In the genomic region with DNA sequence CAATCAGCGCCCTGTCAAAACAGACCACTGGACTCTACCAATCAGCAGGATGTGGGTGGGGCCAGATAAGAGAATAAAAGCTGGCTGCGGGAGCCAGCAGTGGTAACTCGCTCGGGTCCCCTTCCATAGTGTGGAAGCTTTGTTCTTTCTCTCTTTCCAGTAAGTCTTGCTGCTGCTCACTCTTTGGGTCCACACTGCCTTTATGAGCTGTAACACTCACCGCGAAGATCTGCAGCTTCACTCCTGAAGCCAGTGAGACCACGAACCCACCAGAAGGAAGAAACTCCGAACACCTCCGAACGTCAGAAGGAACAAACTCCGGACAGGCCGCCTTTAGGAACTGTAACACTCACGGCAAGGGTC, we compare ENCODE assay signal across 9 cellular contexts. TPM values are rescaled to one million over a fixed set of nuclear protein-coding genes. Genes with fewer than 3 reads are reported as not detected.
A peak's percentile ranks its signal among the peaks of the same experiment; 100 is the strongest.
DNase-seq lines count a peak whose midpoint lies in the region; ATAC-seq, FAIRE-seq and TF ChIP-seq lines count a peak whose summit lies in the region.
"Not testable (repeated sequence)": the region's sequence is repeated elsewhere in the genome, so short reads cannot be mapped to it uniquely, and the experiment has no call there.
"Had no signal": no experiment of that assay in that cellular context is flagged by ENCODE, and none has a peak within 500 bp of the region (broad histone marks: within the 10 kb centered on the region; RNA-seq: fewer than 3 reads in every experiment).

No MANE protein-coding gene starts in this region.

- WGBS in HepG2 (ENCODE audit: low lambda C conversion rate), result 74% methylated on average over 11 of the region's 13 CpGs

- peaks cover 46% of the 10 kb centered on the region for H3K36me3 Mint-ChIP-seq in WTC11
- H3K36me3 Mint-ChIP-seq in brain, result peaks cover 68% of the 10 kb centered on the region
- H3K36me3 Mint-ChIP-seq in neural crest cell (ENCODE audit: low read depth), result peaks cover 23% of the 10 kb centered on the region

- H3K36me3 ChIP-seq in DND-41 (ENCODE audit: insufficient read depth, low read length), result peaks cover 41% of the 10 kb centered on the region
- peaks cover 15 to 25% of the 10 kb centered on the region in 2 experiments for H3K36me3 ChIP-seq in HepG2 (replicated peaks in 1 of 2; ENCODE audit: control insufficient read depth in 1 of 2, insufficient read depth in 2 of 2, low read length in 2 of 2)

- not testable (repeated sequence) for FAIRE-seq in HepG2 (lab: Jason Lieb, UNC)

- CTCF ChIA-PET in WTC11 (lab: Charles Lee), result interaction anchor here (0.6 to 3.7 kb wide), 3 partner anchors 9 to 20 kb away, joined by 3 to 24 read pairs (median 6); partner anchors contain the start of gene AXIN1
- CTCF ChIA-PET in HepG2 (lab: Yijun Ruan, JAX; ENCODE audit: low intra/inter-chr PET ratio, low total read pairs), result not testable (repeated sequence)

- BruUV-seq in HepG2 (replicated peaks; lab: Mats Ljungman, UMichigan), result not testable (repeated sequence)

- POLR2A ChIA-PET in WTC11 (lab: Charles Lee), result not testable (repeated sequence)
- POLR2A ChIA-PET in HepG2 (lab: Yijun Ruan, JAX), result interaction anchor here (0.7 to 3.1 kb wide), 5 partner anchors 9 to 107 kb away, joined by 3 to 31 read pairs (median 3); partner anchors contain the start of gene AXIN1

- not testable (repeated sequence) for TF ChIP-seq RAD21 in HepG2 (CRISPR knock-in tag; IDR thresholded peaks at IDR 0.05)

- not testable (repeated sequence) for H3K27me3 ChIP-seq in DND-41 (ENCODE audit: insufficient read depth, low read length, poor library complexity); HepG2 (ENCODE audit: control insufficient read depth in 1 of 2, insufficient read depth in 2 of 2, low read length in 2 of 2)

- H3K4me3 ChIP-seq in DND-41 (ENCODE audit: low read depth in 1 of 2, low read length in 2 of 2), result not testable (repeated sequence)
- peak overlapping the region in 1 of 3 experiments; percentile 52; a peak in 2 of 6 replicates for H3K4me3 ChIP-seq in HepG2 (replicated peaks in 1 of 3; ENCODE audit: insufficient read depth in 1 of 3, low read depth in 2 of 3, low read length in 3 of 3)

- H2AFZ ChIP-seq in DND-41 (ENCODE audit: low read depth, low read length); HepG2 (ENCODE audit: low read length): not testable (repeated sequence)

- intact Hi-C loops in HepG2 (cut with micrococcal nuclease; ENCODE audit: unreplicated experiment), result not testable (repeated sequence)

- H4K20me1 ChIP-seq in DND-41 (ENCODE audit: insufficient read depth, low read length) (peaks cover 74% of the 10 kb centered on the region), HepG2 (ENCODE audit: insufficient read depth, low read length) (peaks cover 26% of the 10 kb centered on the region)

- H3K27ac ChIP-seq in 22Rv1 (peak overlapping the region; percentile 27; the same call in 1 of the 2 replicates), DND-41 (ENCODE audit: low read length) (peak overlapping the region; percentile 32; the same call in 1 of the 2 replicates), HepG2 (ENCODE audit: extremely low read length, insufficient read depth, low read length) (peak overlapping the region; percentile 90)

- H3K4me1 ChIP-seq in DND-41 (ENCODE audit: insufficient read depth, low read length) (peaks cover 20% of the 10 kb centered on the region), HepG2 (ENCODE audit: insufficient read depth, low read length) (peaks cover 78% of the 10 kb centered on the region)

- H3K27ac Mint-ChIP-seq in WTC11 (peak overlapping the region; percentile 81; the same call in 1 of the 2 replicates), brain (peak overlapping the region in 3 of 5 experiments; percentile 28 to 31 (median 31)), neural crest cell (ENCODE audit: unreplicated experiment) (peak overlapping the region; percentile 15)

- TF ChIP-seq EP300 in HepG2 (IDR thresholded peaks at IDR 0.05; ENCODE audit: low read depth in 2 of 2, low read length in 2 of 2); HepG2 (CRISPR knock-in tag; IDR thresholded peaks at IDR 0.05; ENCODE audit: borderline replicate concordance): not testable (repeated sequence)

- not testable (repeated sequence) for H3K4me3 Mint-ChIP-seq in WTC11, brain, neural crest cell

- DNase-seq in DND-41 (peak; percentile 47), OCI-M1 (lab: John Stamatoyannopoulos, UW) (peak; percentile 6)
- not testable (repeated sequence) for DNase-seq in WTC11 (ENCODE audit: low spot score); HepG2 (ENCODE audit: low spot score); neural crest cell (ENCODE audit: low read depth, low spot score)

- TF ChIP-seq POLR2A in HepG2 (IDR thresholded peaks at IDR 0.05; ENCODE audit: insufficient read depth in 1 of 2, low read depth in 2 of 2, low read length in 2 of 2), result peak in 1 of 2 experiments; percentile 10; a peak in 2 of 4 replicates

- peaks cover 11% of the 10 kb centered on the region for H3K4me1 Mint-ChIP-seq in WTC11
- not testable (repeated sequence) for H3K4me1 Mint-ChIP-seq in brain, neural crest cell

- TF ChIP-seq CTCF in 22Rv1 (IDR thresholded peaks at IDR 0.05); DND-41 (IDR thresholded peaks at IDR 0.05; ENCODE audit: borderline replicate concordance, extremely low read depth, low read length, poor library complexity, severe bottlenecking); WTC11 (IDR thresholded peaks at IDR 0.05); brain (conservative IDR thresholded peaks at IDR 0.05); HepG2 (CRISPR knock-in tag; IDR thresholded peaks at IDR 0.05); neural crest cell (conservative IDR thresholded peaks at IDR 0.05): not testable (repeated sequence)

- H3K79me2 ChIP-seq in DND-41 (ENCODE audit: insufficient read depth, low read length) (peaks cover 93% of the 10 kb centered on the region), HepG2 (ENCODE audit: insufficient read depth, low read length) (peaks cover 86% of the 10 kb centered on the region)

- H3K27me3 Mint-ChIP-seq in WTC11 (ENCODE audit: low read depth); brain; neural crest cell (ENCODE audit: low read depth): not testable (repeated sequence)

- H3K9ac ChIP-seq in DND-41 (ENCODE audit: low read depth, low read length), result not testable (repeated sequence)
- peak overlapping the region; percentile 67 for H3K9ac ChIP-seq in HepG2 (ENCODE audit: insufficient read depth, low read depth, low read length)

- not testable (repeated sequence) for H3K4me2 ChIP-seq in DND-41 (ENCODE audit: insufficient read depth, low read length)
- peak overlapping the region; percentile 71 for H3K4me2 ChIP-seq in HepG2 (ENCODE audit: low read depth, low read length)

- H3K9me3 Mint-ChIP-seq in WTC11, neural crest cell: not testable (repeated sequence)
- peaks cover 0 to 14% (median 0%) of the 10 kb centered on the region in 5 experiments for H3K9me3 Mint-ChIP-seq in brain

- not testable (repeated sequence) for ATAC-seq in DND-41 (ENCODE audit: insufficient read depth, low read depth); WTC11
- peak; percentile 2; the same call in 1 of the 3 replicates for ATAC-seq in HepG2

- in situ Hi-C loops in HepG2 (cut with HindIII; ENCODE audit: extremely low pct_ligation_motif_present, low pct_unique_long_range_greater_than_20kb), result not testable (repeated sequence)

- not testable (repeated sequence) for H3K9me3 ChIP-seq in DND-41 (ENCODE audit: insufficient read depth, low read length, severe bottlenecking); HepG2 (ENCODE audit: low read length)

RNA-seq across cellular contexts. Expression of gene AXIN1, which starts 10.6 kb away (rescaled TPM):
- total RNA-seq in WTC11 (2021) (48.0 to 50.3 TPM (median 48.9 TPM) in 3 replicates), HepG2 (2016; rRNA removed; fragmentation: Illumina TruSeq; extraction: Trizol) (18.8 and 24.0 TPM in 2 replicates), neural crest cell (36.4 and 38.2 TPM in 2 replicates)
- polyA plus RNA-seq in brain (ENCODE audit: insufficient read depth, low read depth, low replicate concordance) (21.6 TPM), HepG2 (2011; rRNA removed) (26.0 and 28.5 TPM in 2 replicates)
- total RNA-seq in HepG2 (2016; cell fraction: cytosol; rRNA removed; fragmentation: Illumina TruSeq; extraction: Trizol; ENCODE audit: low read depth), result 17.0 and 18.3 TPM in 2 replicates
- 14.2 and 23.9 TPM in 2 replicates for total RNA-seq in HepG2 (2016; cell fraction: insoluble cytoplasmic fraction; rRNA removed; fragmentation: Illumina TruSeq; extraction: Trizol)
- total RNA-seq in HepG2 (2016; cell fraction: membrane; rRNA removed; fragmentation: Illumina TruSeq; extraction: Trizol), result 32.6 and 32.8 TPM in 2 replicates
- 14.9 and 17.5 TPM in 2 replicates for total RNA-seq in HepG2 (2016; cell fraction: nucleus; rRNA removed; fragmentation: Illumina TruSeq; extraction: Trizol)
- polyA plus RNA-seq in HepG2 (2011; cell fraction: cytosol; rRNA removed), result 37.0 and 44.7 TPM in 2 replicates
- polyA plus RNA-seq in HepG2 (2011; cell fraction: nucleus; rRNA removed), result 55.4 and 62.8 TPM in 2 replicates
- polyA plus RNA-seq in HepG2 (2012), result 28.4 and 30.4 TPM in 2 replicates
- polyA plus RNA-seq in HepG2 (2016; cell fraction: cytosol; fragmentation: Illumina TruSeq; extraction: Trizol; ENCODE audit: low read depth), result 8.5 and 8.8 TPM in 2 replicates
- polyA plus RNA-seq in HepG2 (2016; cell fraction: insoluble cytoplasmic fraction; fragmentation: Illumina TruSeq; extraction: Trizol; ENCODE audit: low read depth), result 19.0 and 24.8 TPM in 2 replicates
- polyA plus RNA-seq in HepG2 (2016; cell fraction: membrane; fragmentation: Illumina TruSeq; extraction: Trizol; ENCODE audit: low read depth), result 22.0 and 23.4 TPM in 2 replicates
- polyA plus RNA-seq in HepG2 (2016; cell fraction: nucleus; fragmentation: Illumina TruSeq; extraction: Trizol; ENCODE audit: insufficient read depth, low read depth), result 30.6 and 31.6 TPM in 2 replicates
- polyA minus RNA-seq in HepG2 (2011; rRNA and poly(A)+ RNA removed; ENCODE audit: low replicate concordance), result 10.4 and 24.0 TPM in 2 replicates
- polyA minus RNA-seq in HepG2 (2011; cell fraction: cytosol; rRNA and poly(A)+ RNA removed), result 21.4 and 23.6 TPM in 2 replicates
- 14.3 and 15.7 TPM in 2 replicates for polyA minus RNA-seq in HepG2 (2011; cell fraction: nucleus; rRNA and poly(A)+ RNA removed)

RNA-seq across cellular contexts. Expression of gene MRPL28, which starts 28.4 kb away (rescaled TPM):
- total RNA-seq in WTC11 (2021) (119 to 144 TPM (median 140 TPM) in 3 replicates), HepG2 (2016; rRNA removed; fragmentation: Illumina TruSeq; extraction: Trizol) (114 and 128 TPM in 2 replicates), neural crest cell (80.4 and 84.6 TPM in 2 replicates)
- polyA plus RNA-seq in brain (ENCODE audit: insufficient read depth, low read depth, low replicate concordance) (147 TPM), HepG2 (2011; rRNA removed) (121 and 135 TPM in 2 replicates)
- total RNA-seq in HepG2 (2016; cell fraction: cytosol; rRNA removed; fragmentation: Illumina TruSeq; extraction: Trizol; ENCODE audit: low read depth), result 30.5 and 32.3 TPM in 2 replicates
- 115 and 131 TPM in 2 replicates for total RNA-seq in HepG2 (2016; cell fraction: insoluble cytoplasmic fraction; rRNA removed; fragmentation: Illumina TruSeq; extraction: Trizol)
- 36.8 and 38.6 TPM in 2 replicates for total RNA-seq in HepG2 (2016; cell fraction: membrane; rRNA removed; fragmentation: Illumina TruSeq; extraction: Trizol)
- total RNA-seq in HepG2 (2016; cell fraction: nucleus; rRNA removed; fragmentation: Illumina TruSeq; extraction: Trizol), result 35.6 and 38.6 TPM in 2 replicates
- polyA plus RNA-seq in HepG2 (2011; cell fraction: cytosol; rRNA removed), result 141 and 211 TPM in 2 replicates
- 65.0 and 69.2 TPM in 2 replicates for polyA plus RNA-seq in HepG2 (2011; cell fraction: nucleus; rRNA removed)
- polyA plus RNA-seq in HepG2 (2012), result 50.0 and 56.2 TPM in 2 replicates
- 35.7 and 36.6 TPM in 2 replicates for polyA plus RNA-seq in HepG2 (2016; cell fraction: cytosol; fragmentation: Illumina TruSeq; extraction: Trizol; ENCODE audit: low read depth)
- 162 and 166 TPM in 2 replicates for polyA plus RNA-seq in HepG2 (2016; cell fraction: insoluble cytoplasmic fraction; fragmentation: Illumina TruSeq; extraction: Trizol; ENCODE audit: low read depth)
- 35.5 and 36.2 TPM in 2 replicates for polyA plus RNA-seq in HepG2 (2016; cell fraction: membrane; fragmentation: Illumina TruSeq; extraction: Trizol; ENCODE audit: low read depth)
- polyA plus RNA-seq in HepG2 (2016; cell fraction: nucleus; fragmentation: Illumina TruSeq; extraction: Trizol; ENCODE audit: insufficient read depth, low read depth), result 85.4 and 90.0 TPM in 2 replicates
- 51.3 and 73.8 TPM in 2 replicates for polyA minus RNA-seq in HepG2 (2011; rRNA and poly(A)+ RNA removed; ENCODE audit: low replicate concordance)
- polyA minus RNA-seq in HepG2 (2011; cell fraction: cytosol; rRNA and poly(A)+ RNA removed), result 29.4 and 29.5 TPM in 2 replicates
- 10.2 and 13.2 TPM in 2 replicates for polyA minus RNA-seq in HepG2 (2011; cell fraction: nucleus; rRNA and poly(A)+ RNA removed)

RNA-seq across cellular contexts. Expression of gene PGAP6, which starts 39.8 kb away (rescaled TPM):
- total RNA-seq in WTC11 (2021), result 104 to 108 TPM (median 107 TPM) in 3 replicates
- 28.1 TPM for polyA plus RNA-seq in brain (ENCODE audit: insufficient read depth, low read depth, low replicate concordance)
- 33.7 and 52.7 TPM in 2 replicates for total RNA-seq in HepG2 (2016; rRNA removed; fragmentation: Illumina TruSeq; extraction: Trizol)
- 52.2 and 54.4 TPM in 2 replicates for total RNA-seq in HepG2 (2016; cell fraction: cytosol; rRNA removed; fragmentation: Illumina TruSeq; extraction: Trizol; ENCODE audit: low read depth)
- total RNA-seq in HepG2 (2016; cell fraction: insoluble cytoplasmic fraction; rRNA removed; fragmentation: Illumina TruSeq; extraction: Trizol), result 27.1 and 52.1 TPM in 2 replicates
- total RNA-seq in HepG2 (2016; cell fraction: membrane; rRNA removed; fragmentation: Illumina TruSeq; extraction: Trizol), result 108 and 112 TPM in 2 replicates
- 36.6 and 38.8 TPM in 2 replicates for total RNA-seq in HepG2 (2016; cell fraction: nucleus; rRNA removed; fragmentation: Illumina TruSeq; extraction: Trizol)
- 136 and 192 TPM in 2 replicates for polyA plus RNA-seq in HepG2 (2011; rRNA removed)
- 183 and 222 TPM in 2 replicates for polyA plus RNA-seq in HepG2 (2011; cell fraction: cytosol; rRNA removed)
- 308 and 324 TPM in 2 replicates for polyA plus RNA-seq in HepG2 (2011; cell fraction: nucleus; rRNA removed)
- 54.7 and 75.9 TPM in 2 replicates for polyA plus RNA-seq in HepG2 (2012)
- polyA plus RNA-seq in HepG2 (2016; cell fraction: cytosol; fragmentation: Illumina TruSeq; extraction: Trizol; ENCODE audit: low read depth), result 90.3 and 94.2 TPM in 2 replicates
- 43.3 and 54.7 TPM in 2 replicates for polyA plus RNA-seq in HepG2 (2016; cell fraction: insoluble cytoplasmic fraction; fragmentation: Illumina TruSeq; extraction: Trizol; ENCODE audit: low read depth)
- 117 and 127 TPM in 2 replicates for polyA plus RNA-seq in HepG2 (2016; cell fraction: membrane; fragmentation: Illumina TruSeq; extraction: Trizol; ENCODE audit: low read depth)
- 107 and 123 TPM in 2 replicates for polyA plus RNA-seq in HepG2 (2016; cell fraction: nucleus; fragmentation: Illumina TruSeq; extraction: Trizol; ENCODE audit: insufficient read depth, low read depth)
- polyA minus RNA-seq in HepG2 (2011; rRNA and poly(A)+ RNA removed; ENCODE audit: low replicate concordance), result 53.1 and 397 TPM in 2 replicates
- polyA minus RNA-seq in HepG2 (2011; cell fraction: cytosol; rRNA and poly(A)+ RNA removed), result 61.4 and 63.3 TPM in 2 replicates
- polyA minus RNA-seq in HepG2 (2011; cell fraction: nucleus; rRNA and poly(A)+ RNA removed), result 26.0 and 48.0 TPM in 2 replicates
- total RNA-seq in neural crest cell, result 56.4 and 62.0 TPM in 2 replicates

RNA-seq across cellular contexts. Expression of gene NME4, which starts 55.0 kb away (rescaled TPM):
- total RNA-seq in WTC11 (2021), result 467 to 550 TPM (median 535 TPM) in 3 replicates
- 61.3 TPM for polyA plus RNA-seq in brain (ENCODE audit: insufficient read depth, low read depth, low replicate concordance)
- 82.8 and 121 TPM in 2 replicates for total RNA-seq in HepG2 (2016; rRNA removed; fragmentation: Illumina TruSeq; extraction: Trizol)
- 711 and 716 TPM in 2 replicates for total RNA-seq in HepG2 (2016; cell fraction: cytosol; rRNA removed; fragmentation: Illumina TruSeq; extraction: Trizol; ENCODE audit: low read depth)
- total RNA-seq in HepG2 (2016; cell fraction: insoluble cytoplasmic fraction; rRNA removed; fragmentation: Illumina TruSeq; extraction: Trizol), result 79.6 and 119 TPM in 2 replicates
- total RNA-seq in HepG2 (2016; cell fraction: membrane; rRNA removed; fragmentation: Illumina TruSeq; extraction: Trizol), result 463 and 513 TPM in 2 replicates
- total RNA-seq in HepG2 (2016; cell fraction: nucleus; rRNA removed; fragmentation: Illumina TruSeq; extraction: Trizol), result 47.7 and 52.8 TPM in 2 replicates
- 263 and 275 TPM in 2 replicates for polyA plus RNA-seq in HepG2 (2011; rRNA removed)
- 199 and 344 TPM in 2 replicates for polyA plus RNA-seq in HepG2 (2011; cell fraction: cytosol; rRNA removed)
- 245 and 274 TPM in 2 replicates for polyA plus RNA-seq in HepG2 (2011; cell fraction: nucleus; rRNA removed)
- polyA plus RNA-seq in HepG2 (2012), result 136 and 145 TPM in 2 replicates
- 1,773 and 1,829 TPM in 2 replicates for polyA plus RNA-seq in HepG2 (2016; cell fraction: cytosol; fragmentation: Illumina TruSeq; extraction: Trizol; ENCODE audit: low read depth)
- 189 and 200 TPM in 2 replicates for polyA plus RNA-seq in HepG2 (2016; cell fraction: insoluble cytoplasmic fraction; fragmentation: Illumina TruSeq; extraction: Trizol; ENCODE audit: low read depth)
- polyA plus RNA-seq in HepG2 (2016; cell fraction: membrane; fragmentation: Illumina TruSeq; extraction: Trizol; ENCODE audit: low read depth), result 997 and 1,012 TPM in 2 replicates
- polyA plus RNA-seq in HepG2 (2016; cell fraction: nucleus; fragmentation: Illumina TruSeq; extraction: Trizol; ENCODE audit: insufficient read depth, low read depth), result 195 and 217 TPM in 2 replicates
- 21.3 and 147 TPM in 2 replicates for polyA minus RNA-seq in HepG2 (2011; rRNA and poly(A)+ RNA removed; ENCODE audit: low replicate concordance)
- 51.2 and 63.8 TPM in 2 replicates for polyA minus RNA-seq in HepG2 (2011; cell fraction: cytosol; rRNA and poly(A)+ RNA removed)
- 27.2 and 27.9 TPM in 2 replicates for polyA minus RNA-seq in HepG2 (2011; cell fraction: nucleus; rRNA and poly(A)+ RNA removed)
- 233 and 254 TPM in 2 replicates for total RNA-seq in neural crest cell

RNA-seq across cellular contexts. Expression of gene PDIA2, which starts 59.0 kb away (rescaled TPM):
- total RNA-seq in WTC11 (2021), result 1.9 to 2.4 TPM (median 2.3 TPM) in 3 replicates
- polyA plus RNA-seq in brain (ENCODE audit: insufficient read depth, low read depth, low replicate concordance), result 8.3 TPM
- 0.35 and 0.60 TPM in 2 replicates for total RNA-seq in HepG2 (2016; rRNA removed; fragmentation: Illumina TruSeq; extraction: Trizol)
- total RNA-seq in HepG2 (2016; cell fraction: cytosol; rRNA removed; fragmentation: Illumina TruSeq; extraction: Trizol; ENCODE audit: low read depth), result not detected in 2 replicates
- 0.50 TPM in 1 of 2 replicates, not detected in the other for total RNA-seq in HepG2 (2016; cell fraction: insoluble cytoplasmic fraction; rRNA removed; fragmentation: Illumina TruSeq; extraction: Trizol)
- total RNA-seq in HepG2 (2016; cell fraction: membrane; rRNA removed; fragmentation: Illumina TruSeq; extraction: Trizol), result not detected in 2 replicates
- 0.81 and 1.0 TPM in 2 replicates for total RNA-seq in HepG2 (2016; cell fraction: nucleus; rRNA removed; fragmentation: Illumina TruSeq; extraction: Trizol)
- polyA plus RNA-seq in HepG2 (2011; rRNA removed), result 1.9 and 2.9 TPM in 2 replicates
- 1.2 and 1.4 TPM in 2 replicates for polyA plus RNA-seq in HepG2 (2011; cell fraction: cytosol; rRNA removed)
- 10.2 and 14.0 TPM in 2 replicates for polyA plus RNA-seq in HepG2 (2011; cell fraction: nucleus; rRNA removed)
- polyA plus RNA-seq in HepG2 (2012), result 0.63 and 1.1 TPM in 2 replicates
- not detected in 2 replicates for polyA plus RNA-seq in HepG2 (2016; cell fraction: cytosol; fragmentation: Illumina TruSeq; extraction: Trizol; ENCODE audit: low read depth)
- not detected in 2 replicates for polyA plus RNA-seq in HepG2 (2016; cell fraction: insoluble cytoplasmic fraction; fragmentation: Illumina TruSeq; extraction: Trizol; ENCODE audit: low read depth)
- not detected in 2 replicates for polyA plus RNA-seq in HepG2 (2016; cell fraction: membrane; fragmentation: Illumina TruSeq; extraction: Trizol; ENCODE audit: low read depth)
- 1.8 and 2.1 TPM in 2 replicates for polyA plus RNA-seq in HepG2 (2016; cell fraction: nucleus; fragmentation: Illumina TruSeq; extraction: Trizol; ENCODE audit: insufficient read depth, low read depth)
- polyA minus RNA-seq in HepG2 (2011; rRNA and poly(A)+ RNA removed; ENCODE audit: low replicate concordance), result 1.3 TPM in 1 of 2 replicates, not detected in the other
- not detected in 2 replicates for polyA minus RNA-seq in HepG2 (2011; cell fraction: cytosol; rRNA and poly(A)+ RNA removed)
- polyA minus RNA-seq in HepG2 (2011; cell fraction: nucleus; rRNA and poly(A)+ RNA removed), result 0.99 TPM in 1 of 2 replicates, not detected in the other
- 1.4 and 2.1 TPM in 2 replicates for total RNA-seq in neural crest cell
- total RNA-seq: GM23248, IMR-90 had no signal
- polyA plus RNA-seq: GM23248 had no signal

Comparison
In these comparisons a context has a peak if more than half of its experiments do, and no peak if none do; other contexts are left out.
1. H3K27ac ChIP-seq: peak in every context shown above with its lines; median percentile 90 in HepG2; 32 in DND-41; 27 in 22Rv1.
2. H3K27ac Mint-ChIP-seq: peak in every context shown above with its lines; median percentile 81 in WTC11; 31 in brain; 15 in neural crest cell.